ENCODE assay signal across 1 cellular context in genomic region chr9:90034071-90034470, GRCh38.
TF ChIP-seq lines count a peak whose summit lies in the region.

No MANE protein-coding gene starts in this region.

TF ChIP-seq in GM23338, 12 proteins besides CTCF, POLR2A, EP300 and RAD21 (continued from another document):
- TF ChIP-seq ZNF462 (CRISPR knock-in tag; IDR thresholded peaks at IDR 0.05) (no peak), STAT1 (IDR thresholded peaks at IDR 0.05; ENCODE audit: unreplicated experiment) (no peak), EZH2 (IDR thresholded peaks at IDR 0.05; ENCODE audit: low read depth, unreplicated experiment) (no peak), ZNF331 (CRISPR knock-in tag; IDR thresholded peaks at IDR 0.05; ENCODE audit: low read depth) (no peak), ETS1 (IDR thresholded peaks at IDR 0.05) (no peak), EZH2phosphoT487 (IDR thresholded peaks at IDR 0.05; ENCODE audit: unreplicated experiment) (no peak), REST (IDR thresholded peaks at IDR 0.05; ENCODE audit: unreplicated experiment) (no peak), CREB1 (CRISPR knock-in tag; IDR thresholded peaks at IDR 0.05; ENCODE audit: low read depth) (no peak)
